ENCODE assay signal across 21 cellular contexts in genomic region chr12:54824402-54824801, GRCh38. TPM values are rescaled to one million over a fixed set of nuclear protein-coding genes. Genes with fewer than 3 reads are reported as not detected.
DNase-seq lines count a peak whose midpoint lies in the region; ATAC-seq and TF ChIP-seq lines count a peak whose summit lies in the region.
"Had no signal": no experiment of that assay in that cellular context is flagged by ENCODE, and none has a peak within 500 bp of the region (broad histone marks: within the 10 kb centered on the region; RNA-seq: fewer than 3 reads in every experiment).

No MANE protein-coding gene starts in this region.

- H3K4me3 Mint-ChIP-seq in MCF 10A (ENCODE audit: unreplicated experiment), result no peak overlapping the region
- no peak overlapping the region for H3K4me3 Mint-ChIP-seq in endothelial cell (ENCODE audit: unreplicated experiment)
- no peak overlapping the region for H3K4me3 Mint-ChIP-seq in type B pancreatic cell

- H3K27ac Mint-ChIP-seq in MCF 10A (ENCODE audit: low read depth, unreplicated experiment) (no peak overlapping the region), endothelial cell (ENCODE audit: unreplicated experiment) (no peak overlapping the region), type B pancreatic cell (no peak overlapping the region)

- H4K20me1 ChIP-seq in MM.1S (ENCODE audit: insufficient read depth, low read length), result no peaks in the 10 kb centered on the region

- peak; percentile 34 for TF ChIP-seq CTCF in MCF 10A (IDR thresholded peaks at IDR 0.05; ENCODE audit: unreplicated experiment)
- TF ChIP-seq CTCF in breast epithelium (IDR thresholded peaks at IDR 0.05), result no peak
- TF ChIP-seq CTCF in MM.1S (IDR thresholded peaks at IDR 0.05; ENCODE audit: low read length), result peak; percentile 37
- peak; percentile 73 for TF ChIP-seq CTCF in endothelial cell (IDR thresholded peaks at IDR 0.05; ENCODE audit: unreplicated experiment)
- TF ChIP-seq CTCF in type B pancreatic cell (conservative IDR thresholded peaks at IDR 0.05), result peak; percentile 71

- H3K4me1 ChIP-seq in breast epithelium (no peaks in the 10 kb centered on the region), MM.1S (ENCODE audit: low read length) (no peaks in the 10 kb centered on the region)
- H3K4me1 ChIP-seq: body of pancreas, vagina had no signal

- no peak overlapping the region for H2AFZ ChIP-seq in MM.1S (ENCODE audit: low read length)

- H3K4me2 ChIP-seq in MM.1S (ENCODE audit: low read depth, low read length), result no peak overlapping the region

- H3K27ac ChIP-seq in breast epithelium (no peak overlapping the region), MM.1S (ENCODE audit: low read length) (no peak overlapping the region)
- H3K27ac ChIP-seq: body of pancreas, skin epidermis, vagina had no signal

- BruUV-seq in MCF 10A (replicated peaks; lab: Mats Ljungman, UMichigan), result no TSS peak

- intact Hi-C loops in MCF 10A (cut with micrococcal nuclease) (no loop called here), breast epithelium (cut with DNase I; ENCODE audit: low total_unique reads) (no loop called here)

- H3K36me3 Mint-ChIP-seq in MCF 10A (ENCODE audit: insufficient read depth, unreplicated experiment) (no peaks in the 10 kb centered on the region), endothelial cell (ENCODE audit: low read depth, unreplicated experiment) (peaks cover 15% of the 10 kb centered on the region), type B pancreatic cell (no peaks in the 10 kb centered on the region)

- DNase-seq in MCF 10A (ENCODE audit: unreplicated experiment) (no peak), breast epithelium (ENCODE audit: low spot score in 2 of 2) (no peak), MM.1S (no peak), endothelial cell (ENCODE audit: low spot score) (no peak), type B pancreatic cell (ENCODE audit: extremely low spot score, unreplicated experiment) (no peak), T-helper 9 cell (no peak)
- DNase-seq: ACHN; activated naive CD4-positive, alpha-beta T cell; body of pancreas; effector CD8-positive, alpha-beta T cell; NCI-H1436 treated with DMSO at 0.1 percent for 48 hours; nucleus accumbens; stimulated activated naive CD8-positive, alpha-beta T cell treated with anti-CD3 and anti-CD28 coated beads, Interleukin-15, Interleukin-2, amounts not matched to agents 100 U/mL and 50 U/mL, for 24 hours; SW 1271 had no signal

- H3K4me3 ChIP-seq in breast epithelium (no peak overlapping the region), MM.1S (ENCODE audit: low read length) (no peak overlapping the region)
- H3K4me3 ChIP-seq: body of pancreas, K562, skin epidermis, vagina had no signal

- no peaks in the 10 kb centered on the region for H3K27me3 ChIP-seq in breast epithelium
- no peaks in the 10 kb centered on the region for H3K27me3 ChIP-seq in MM.1S (replicated peaks; ENCODE audit: insufficient read depth, low read length)
- H3K27me3 ChIP-seq: body of pancreas, vagina had no signal

- ATAC-seq in HG03097 (IDR thresholded peaks at IDR 0.05; ENCODE audit: low FRiP score, unreplicated experiment) (no peak), GM18868 (IDR thresholded peaks at IDR 0.05; ENCODE audit: unreplicated experiment) (no peak)
- ATAC-seq: body of pancreas; K562; stimulated activated naive CD8-positive, alpha-beta T cell treated with anti-CD3 and anti-CD28 coated beads, Interleukin-15, Interleukin-2, amounts not matched to agents 100 U/mL and 50 U/mL, for 24 hours had no signal

- CTCF ChIA-PET in MCF 10A (lab: Yijun Ruan, JAX), result interaction anchor here (0.6 to 0.7 kb wide), 2 partner anchors 75 to 173 kb away, joined by 3 to 5 read pairs; no protein-coding TSS in a partner anchor

- H3F3A ChIP-seq in MM.1S (ENCODE audit: insufficient read depth, low read length), result no peaks in the 10 kb centered on the region

- H3K79me2 ChIP-seq in MM.1S (ENCODE audit: low read length), result no peaks in the 10 kb centered on the region

- no peaks in the 10 kb centered on the region for H3K9me2 ChIP-seq in MM.1S (replicated peaks; ENCODE audit: insufficient read depth, low read length)

- H3K9me3 ChIP-seq in breast epithelium (peaks cover 4 to 10% of the 10 kb centered on the region in 2 donors), MM.1S (replicated peaks; ENCODE audit: insufficient read depth, low read length) (no peaks in the 10 kb centered on the region)
- H3K9me3 ChIP-seq: vagina had no signal

- peaks cover 7% of the 10 kb centered on the region for H3K27me3 Mint-ChIP-seq in MCF 10A (ENCODE audit: insufficient read depth, unreplicated experiment)
- H3K27me3 Mint-ChIP-seq in endothelial cell (ENCODE audit: unreplicated experiment), result peaks cover 4% of the 10 kb centered on the region
- H3K27me3 Mint-ChIP-seq in type B pancreatic cell, result peaks cover 3% of the 10 kb centered on the region

- no peak for TF ChIP-seq POLR2A in breast epithelium (IDR thresholded peaks at IDR 0.05)

- H3K9me3 Mint-ChIP-seq in MCF 10A (ENCODE audit: unreplicated experiment) (no peaks in the 10 kb centered on the region), endothelial cell (ENCODE audit: unreplicated experiment) (peaks cover 8% of the 10 kb centered on the region), type B pancreatic cell (no peaks in the 10 kb centered on the region)

- H3K9ac ChIP-seq in MM.1S (ENCODE audit: low read length), result no peak overlapping the region

- POLR2A ChIA-PET in MCF 10A (lab: Yijun Ruan, JAX), result no interaction called here

- no peaks in the 10 kb centered on the region for H3K4me1 Mint-ChIP-seq in MCF 10A (ENCODE audit: insufficient read depth, unreplicated experiment)
- peaks cover 5% of the 10 kb centered on the region for H3K4me1 Mint-ChIP-seq in endothelial cell (ENCODE audit: unreplicated experiment)
- H3K4me1 Mint-ChIP-seq in type B pancreatic cell (ENCODE audit: unreplicated experiment), result no peaks in the 10 kb centered on the region

- H3K36me3 ChIP-seq in breast epithelium (no peaks in the 10 kb centered on the region), MM.1S (replicated peaks; ENCODE audit: insufficient read depth, low read length) (no peaks in the 10 kb centered on the region)
- H3K36me3 ChIP-seq: vagina had no signal

RNA-seq across cellular contexts. Expression of gene MUCL1, which starts 29.9 kb away (rescaled TPM):
- total RNA-seq in MCF 10A (2022) (not detected in 2 replicates), breast epithelium (1,000 to 10,000 TPM in 1 of 3 donors, 10 to 100 TPM in 1, 1 to 10 TPM in 1; 3.4 to 4,156 (median 95.6) TPM), endothelial cell (ENCODE audit: unreplicated experiment) (15.4 TPM), type B pancreatic cell (ENCODE audit: low replicate concordance) (not detected in 2 replicates)
- total RNA-seq: body of pancreas, frontal cortex, K562, NCI-H460, vagina had no signal

Comparison
In these comparisons a context has a peak if more than half of its experiments do, and no peak if none do; other contexts are left out.
1. CTCF ChIP-seq: peak in MCF 10A (single experiment), MM.1S (single experiment), endothelial cell (single experiment) and type B pancreatic cell (single experiment); none in breast epithelium (0 of 3).